Comparison of ENCODE assay signal across 8 cellular contexts in genomic region chr17:21034350-21035235, GRCh38. TPM values are rescaled to one million over a fixed set of nuclear protein-coding genes. Genes with fewer than 3 reads are reported as not detected.
DNase-seq lines count a peak whose midpoint lies in the region; ATAC-seq and TF ChIP-seq lines count a peak whose summit lies in the region.

No MANE protein-coding gene starts in this region.

- H3K36me3 ChIP-seq in tibial artery: peaks cover 0 to 6% (median 4%) of the 10 kb centered on the region in 3 donors

- H3K4me1 ChIP-seq in tibial artery: peaks cover 0 to 94% (median 77%) of the 10 kb centered on the region in 4 donors

- peak overlapping the region in 1 of 2 donors; percentile 4 for H3K4me3 ChIP-seq in tibial artery

- H3K27me3 Mint-ChIP-seq in activated T-cell treated with anti-CD3 and anti-CD28 coated beads, Interleukin-2, amount 50 U/mL, for 72 hours (ENCODE audit: low read depth): no peaks in the 10 kb centered on the region
- peaks cover 0 to 3% (median 0%) of the 10 kb centered on the region in 3 donors for H3K27me3 Mint-ChIP-seq in immature natural killer cell (ENCODE audit: low read depth in 3 of 3)

- peak; percentile 69 for ATAC-seq in HG03354 (IDR thresholded peaks at IDR 0.05; ENCODE audit: poor library complexity, severe bottlenecking, unreplicated experiment)
- ATAC-seq in activated T-cell treated with anti-CD3 and anti-CD28 coated beads, Interleukin-2, amount 50 U/mL, for 72 hours (replicated peaks in 1 of 2): peak; percentile 73 to 75
- ATAC-seq in HG03520 (IDR thresholded peaks at IDR 0.05; ENCODE audit: unreplicated experiment): no peak

- H3K36me3 Mint-ChIP-seq in activated T-cell treated with anti-CD3 and anti-CD28 coated beads, Interleukin-2, amount 50 U/mL, for 72 hours (ENCODE audit: insufficient read depth in 2 of 2): peaks cover 16 to 20% of the 10 kb centered on the region in 2 donors
- H3K36me3 Mint-ChIP-seq in immature natural killer cell: no peaks in the 10 kb centered on the region

- H3K27ac ChIP-seq in tibial artery: peak overlapping the region; percentile 26 to 54

- intact Hi-C loops in tibial artery (cut with DNase I; ENCODE audit: low total_unique reads): no loop called here

- no peaks in the 10 kb centered on the region for H3K9me3 ChIP-seq in tibial artery

- no peak for TF ChIP-seq CTCF in tibial artery (IDR thresholded peaks at IDR 0.05)

- H3K27ac Mint-ChIP-seq in activated T-cell treated with anti-CD3 and anti-CD28 coated beads, Interleukin-2, amount 50 U/mL, for 72 hours: peak overlapping the region; percentile 98
- H3K27ac Mint-ChIP-seq in immature natural killer cell: peak overlapping the region; percentile 54 to 90 (median 82)

- peak; percentile 70 for DNase-seq in activated effector memory CD4-positive, alpha-beta T cell treated with anti-CD3 and anti-CD28 coated beads, Interleukin-2, amount 50 U/mL, for 16 hours
- no peak for DNase-seq in activated effector memory CD4-positive, alpha-beta T cell treated with Interleukin-2 at 50 U/mL for 16 hours
- peak; percentile 49 to 55 for DNase-seq in activated T-cell treated with anti-CD3 and anti-CD28 coated beads, Interleukin-2, amount 50 U/mL, for 72 hours
- peak; percentile 45 to 58 (median 53) for DNase-seq in immature natural killer cell
- DNase-seq in tibial artery: no peak
- no peak for DNase-seq in NCI-H69 (lab: John Stamatoyannopoulos, UW)

- H3K4me3 Mint-ChIP-seq in activated T-cell treated with anti-CD3 and anti-CD28 coated beads, Interleukin-2, amount 50 U/mL, for 72 hours: peak overlapping the region; percentile 81 to 90
- H3K4me3 Mint-ChIP-seq in immature natural killer cell: peak overlapping the region; percentile 62 to 84 (median 76)

- no peaks in the 10 kb centered on the region for H3K9me3 Mint-ChIP-seq in activated T-cell treated with anti-CD3 and anti-CD28 coated beads, Interleukin-2, amount 50 U/mL, for 72 hours
- H3K9me3 Mint-ChIP-seq in immature natural killer cell: no peaks in the 10 kb centered on the region

- no peaks in the 10 kb centered on the region for H3K27me3 ChIP-seq in tibial artery

- peaks cover 80% of the 10 kb centered on the region for H3K4me1 Mint-ChIP-seq in activated T-cell treated with anti-CD3 and anti-CD28 coated beads, Interleukin-2, amount 50 U/mL, for 72 hours (ENCODE audit: low read depth)
- peaks cover 77 to 89% of the 10 kb centered on the region in 2 donors for H3K4me1 Mint-ChIP-seq in immature natural killer cell

RNA-seq across cellular contexts. Expression of gene USP22, which starts 8.2 kb away (rescaled TPM):
- 100 to 1,000 TPM; 175 to 195 TPM for total RNA-seq in activated T-cell treated with anti-CD3 and anti-CD28 coated beads, Interleukin-2, amount 50 U/mL, for 72 hours
- 10 to 100 TPM in 2 of 3 donors, 1 to 10 TPM in 1; 9.6 to 31.7 (median 21.4) TPM for polyA plus RNA-seq in immature natural killer cell

Comparison
In these comparisons a context has a peak if more than half of its experiments do, and no peak if none do; other contexts are left out.
1. DNase-seq: peak in activated effector memory CD4-positive, alpha-beta T cell treated with anti-CD3 and anti-CD28 coated beads, Interleukin-2, amount 50 U/mL, for 16 hours (single experiment), activated T-cell treated with anti-CD3 and anti-CD28 coated beads, Interleukin-2, amount 50 U/mL, for 72 hours (2 of 2) and immature natural killer cell (3 of 3); none in activated effector memory CD4-positive, alpha-beta T cell treated with Interleukin-2 at 50 U/mL for 16 hours (single experiment), tibial artery (0 of 2) and NCI-H69 (single experiment).